ENCODE assay signal across 8 cellular contexts in genomic region chr4:170026253-170026991, GRCh38. TPM values are rescaled to one million over a fixed set of nuclear protein-coding genes. Genes with fewer than 3 reads are reported as not detected.
DNase-seq lines count a peak whose midpoint lies in the region; ATAC-seq, FAIRE-seq and TF ChIP-seq lines count a peak whose summit lies in the region.

Gene MFAP3L (minus strand): TSS chr4:170026395. CDS start chr4:170005877, 20,518 bp downstream.

- WGBS in pancreas, 2 donors = 0 to 1% methylated on average over 52 to 84 of the region's 84 CpGs
- under 1% methylated on average over 84 of the region's 84 CpGs for WGBS in thymus

- DNase-seq in ELF-1 (ENCODE audit: low read depth, low spot score) (peak; percentile 86), GOT3 (lab: John Stamatoyannopoulos, UW) (peak; percentile 45), SW 1271 (lab: John Stamatoyannopoulos, UW) (peak; percentile 21 to 38), cardiac muscle cell (ENCODE audit: low read depth in 1 of 2, low spot score in 1 of 2) (peak; percentile 94 to 95), pancreas (peak; percentile 84 to 97 (median 90))
- peak; percentile 84 for DNase-seq in activated naive CD8-positive, alpha-beta T cell treated with anti-CD3 and anti-CD28 coated beads, Interleukin-2, amount 50 U/mL, for 24 hours

- peaks cover 13% of the 10 kb centered on the region for H3K4me1 Mint-ChIP-seq in activated naive CD8-positive, alpha-beta T cell treated with anti-CD3 and anti-CD28 coated beads, Interleukin-2, amount 50 U/mL, for 24 hours

- peak within 1 kb of the TSS; percentile 86 for H3K27ac Mint-ChIP-seq in activated naive CD8-positive, alpha-beta T cell treated with anti-CD3 and anti-CD28 coated beads, Interleukin-2, amount 50 U/mL, for 24 hours

- peak within 1 kb of the TSS; percentile 84 for H3K4me3 Mint-ChIP-seq in activated naive CD8-positive, alpha-beta T cell treated with anti-CD3 and anti-CD28 coated beads, Interleukin-2, amount 50 U/mL, for 24 hours

- ATAC-seq in activated naive CD8-positive, alpha-beta T cell treated with anti-CD3 and anti-CD28 coated beads, Interleukin-2, amount 50 U/mL, for 24 hours = peak; percentile 91
- ATAC-seq in pancreas = peak; percentile 86 to 94 (median 94)

- H3K9me3 Mint-ChIP-seq in activated naive CD8-positive, alpha-beta T cell treated with anti-CD3 and anti-CD28 coated beads, Interleukin-2, amount 50 U/mL, for 24 hours = peaks cover 5% of the 10 kb centered on the region

- TF ChIP-seq CTCF in LNCAP (IDR thresholded peaks at IDR 0.05) (peak; percentile 24; the same call in 1 of the 2 replicates), cardiac muscle cell (IDR thresholded peaks at IDR 0.05; ENCODE audit: low read depth, low read length) (no peak), pancreas (IDR thresholded peaks at IDR 0.05) (no peak)

- no peaks in the 10 kb centered on the region for H3K9me3 ChIP-seq in cardiac muscle cell (ENCODE audit: low read depth)
- no peaks in the 10 kb centered on the region for H3K9me3 ChIP-seq in pancreas
- H3K9me3 ChIP-seq in thymus (ENCODE audit: control insufficient read depth) = no peaks in the 10 kb centered on the region

- H3K27me3 ChIP-seq in cardiac muscle cell (peaks cover 28% of the 10 kb centered on the region), pancreas (no peaks in the 10 kb centered on the region), thymus (ENCODE audit: control insufficient read depth, insufficient read depth) (peaks cover 23% of the 10 kb centered on the region)

- FAIRE-seq in pancreas (lab: Jason Lieb, UNC) = no peak

- intact Hi-C loops in pancreas (cut with DNase I) = no loop called here

- H3K36me3 Mint-ChIP-seq in activated naive CD8-positive, alpha-beta T cell treated with anti-CD3 and anti-CD28 coated beads, Interleukin-2, amount 50 U/mL, for 24 hours (ENCODE audit: low read depth) = peaks cover 2% of the 10 kb centered on the region

- H3K4me1 ChIP-seq in cardiac muscle cell (ENCODE audit: low read depth) = peaks cover 6% of the 10 kb centered on the region
- no peaks in the 10 kb centered on the region for H3K4me1 ChIP-seq in pancreas
- no peaks in the 10 kb centered on the region for H3K4me1 ChIP-seq in thymus (ENCODE audit: control insufficient read depth, insufficient read depth, low read length)

- H3K4me3 ChIP-seq in cardiac muscle cell = peak within 1 kb of the TSS; percentile 85
- H3K4me3 ChIP-seq in pancreas = peak within 1 kb of the TSS; percentile 68 to 92 (median 84)
- H3K4me3 ChIP-seq in thymus (ENCODE audit: low read length) = peak within 1 kb of the TSS; percentile 82

- no peaks in the 10 kb centered on the region for H3K36me3 ChIP-seq in cardiac muscle cell
- no peaks in the 10 kb centered on the region for H3K36me3 ChIP-seq in pancreas
- H3K36me3 ChIP-seq in thymus (ENCODE audit: control insufficient read depth, insufficient read depth) = no peaks in the 10 kb centered on the region

- peaks cover 32% of the 10 kb centered on the region for H3K27me3 Mint-ChIP-seq in activated naive CD8-positive, alpha-beta T cell treated with anti-CD3 and anti-CD28 coated beads, Interleukin-2, amount 50 U/mL, for 24 hours

- H3K27ac ChIP-seq in cardiac muscle cell = peak within 1 kb of the TSS; percentile 77
- H3K27ac ChIP-seq in pancreas = peak within 1 kb of the TSS; percentile 66 to 85 (median 76)
- peak within 1 kb of the TSS; percentile 68 for H3K27ac ChIP-seq in thymus (ENCODE audit: low read depth)

RNA-seq across cellular contexts. Expression of gene MFAP3L, which starts in this region (rescaled TPM):
- 2.8 and 13.2 TPM in 2 replicates for total RNA-seq in cardiac muscle cell
- polyA plus RNA-seq in cardiac muscle cell = 2.3 and 5.2 TPM in 2 replicates
- 1 to 10 TPM; 2.0 to 4.1 (median 2.3) TPM for total RNA-seq in pancreas
- polyA plus RNA-seq in pancreas = 1 to 10 TPM in 1 of 2 donors, under 1 TPM in 1; 0.76 to 1.3 TPM
- polyA plus RNA-seq in thymus = 1.5 TPM

Comparison
In these comparisons a context has a peak if more than half of its experiments do, and no peak if none do; other contexts are left out.
1. Peak in every context shown above with its lines: DNase-seq, ATAC-seq, H3K4me3 ChIP-seq and H3K27ac ChIP-seq.
2. DNase-seq: peak in every context shown above with its lines; median percentile 94 in cardiac muscle cell; 90 in pancreas; 86 in ELF-1; 84 in activated naive CD8-positive, alpha-beta T cell treated with anti-CD3 and anti-CD28 coated beads, Interleukin-2, amount 50 U/mL, for 24 hours; 45 in GOT3; 30 in SW 1271.